ENCODE assay signal across 20 cellular contexts in the genomic region with DNA sequence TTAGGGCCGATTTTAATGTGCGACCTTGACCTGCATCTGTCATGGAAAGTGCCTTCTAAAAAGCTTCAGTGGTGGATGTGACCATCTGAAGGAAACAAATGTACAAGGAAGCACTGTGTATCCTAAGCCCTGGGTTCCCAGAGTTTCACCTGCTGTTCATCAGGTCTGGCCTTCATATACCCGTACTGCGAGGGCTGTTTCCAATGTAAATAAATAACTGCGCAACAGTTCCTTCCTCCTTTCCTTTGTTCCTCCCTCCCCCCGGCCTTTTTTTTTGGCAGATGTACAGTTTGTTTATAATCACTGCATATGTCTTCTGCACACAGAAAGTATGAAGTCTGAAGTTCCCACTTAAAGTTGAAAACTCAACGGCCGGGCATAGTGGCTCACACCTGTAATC. TPM values are rescaled to one million over a fixed set of nuclear protein-coding genes. Genes with fewer than 3 reads are reported as not detected.
DNase-seq lines count a peak whose midpoint lies in the region; ATAC-seq and TF ChIP-seq lines count a peak whose summit lies in the region.
"Had no signal": no experiment of that assay in that cellular context is flagged by ENCODE, and none has a peak within 500 bp of the region (broad histone marks: within the 10 kb centered on the region; RNA-seq: fewer than 3 reads in every experiment).

No MANE protein-coding gene starts in this region.

- no peaks in the 10 kb centered on the region for H3K27me3 Mint-ChIP-seq in activated T-helper 2 cell treated with anti-CD3 and anti-CD28 coated beads, Interferon-gamma antibody, Interleukin-2, Interleukin-4, amounts not matched to agents 10 μg/mL and 5 μg/mL and 100 μg/mL, durations not matched to agents 14 hours and 24 hours and 36 hours (ENCODE audit: low read depth)

- H3K4me3 Mint-ChIP-seq in activated T-helper 2 cell treated with anti-CD3 and anti-CD28 coated beads, Interferon-gamma antibody, Interleukin-2, Interleukin-4, amounts not matched to agents 10 μg/mL and 5 μg/mL and 100 μg/mL, durations not matched to agents 14 hours and 24 hours and 36 hours (ENCODE audit: low read depth): no peak overlapping the region
- H3K4me3 Mint-ChIP-seq: immature natural killer cell, neural progenitor cell had no signal

- no peaks in the 10 kb centered on the region for H3K9me3 Mint-ChIP-seq in activated T-helper 2 cell treated with anti-CD3 and anti-CD28 coated beads, Interferon-gamma antibody, Interleukin-2, Interleukin-4, amounts not matched to agents 10 μg/mL and 5 μg/mL and 100 μg/mL, durations not matched to agents 14 hours and 24 hours and 36 hours
- H3K9me3 Mint-ChIP-seq: immature natural killer cell, neural progenitor cell had no signal

- H3K27ac Mint-ChIP-seq in activated T-helper 2 cell treated with anti-CD3 and anti-CD28 coated beads, Interferon-gamma antibody, Interleukin-2, Interleukin-4, amounts not matched to agents 10 μg/mL and 5 μg/mL and 100 μg/mL, durations not matched to agents 14 hours and 24 hours and 36 hours: no peak overlapping the region
- H3K27ac Mint-ChIP-seq: immature natural killer cell, neural progenitor cell had no signal

- DNase-seq in NOMO-1 treated with DMSO at 0.1 percent for 48 hours (lab: John Stamatoyannopoulos, UW; ENCODE audit: unreplicated experiment): peak; percentile 3
- no peak for DNase-seq in NOMO-1 (lab: John Stamatoyannopoulos, UW; ENCODE audit: unreplicated experiment in 2 of 2)
- peak; percentile 42 for DNase-seq in NCI-H2029 treated with DMSO at 0.1 percent for 48 hours (lab: John Stamatoyannopoulos, UW)
- DNase-seq in left colon: peak; percentile 20 to 69
- peak; percentile 76 for DNase-seq in prostate gland (ENCODE audit: low spot score)
- DNase-seq in GM19238 (ENCODE audit: insufficient read length, low spot score): no peak
- no peak for DNase-seq in activated T-helper 2 cell treated with anti-CD3 and anti-CD28 coated beads, Interferon-gamma antibody, Interleukin-2, Interleukin-4, amounts not matched to agents 10 μg/mL and 5 μg/mL and 100 μg/mL, durations not matched to agents 14 hours and 24 hours and 36 hours (ENCODE audit: low spot score)
- no peak for DNase-seq in HUDEP-2 (lab: John Stamatoyannopoulos, UW; ENCODE audit: unreplicated experiment in 76 of 76)
- DNase-seq: activated CD4-positive, alpha-beta T cell treated with anti-CD3 and anti-CD28 coated beads for 48 hours; activated gamma-delta T cell; amniotic stem cell; central memory CD4-positive, alpha-beta T cell; DMS79 treated with DMSO at 0.1 percent for 48 hours; effector memory CD4-positive, alpha-beta T cell; head of caudate nucleus; immature natural killer cell; NCI-H2081; stimulated activated naive CD4-positive, alpha-beta T cell treated with Interleukin-2 at 50 U/mL for 16 hours had no signal

- peaks cover 8% of the 10 kb centered on the region for H3K4me1 ChIP-seq in prostate gland (replicated peaks)
- H3K4me1 ChIP-seq: neural progenitor cell, tibial nerve had no signal

- intact Hi-C loops in left colon (cut with DNase I, micrococcal nuclease): loop anchor here in 1 of 2 donors (10.0 kb wide), 1 partner anchor 108 kb away; a partner anchor contains a TSS
- intact Hi-C loops in prostate gland (cut with DNase I): no loop called here
- intact Hi-C loops in activated T-helper 2 cell treated with anti-CD3 and anti-CD28 coated beads, Interferon-gamma antibody, Interleukin-2, Interleukin-4, amounts not matched to agents 10 μg/mL and 5 μg/mL and 100 μg/mL, durations not matched to agents 14 hours and 24 hours and 36 hours (cut with micrococcal nuclease): no loop called here

- no peak for TF ChIP-seq CTCF in prostate gland (IDR thresholded peaks at IDR 0.05)

- H3K36me3 Mint-ChIP-seq in activated T-helper 2 cell treated with anti-CD3 and anti-CD28 coated beads, Interferon-gamma antibody, Interleukin-2, Interleukin-4, amounts not matched to agents 10 μg/mL and 5 μg/mL and 100 μg/mL, durations not matched to agents 14 hours and 24 hours and 36 hours (ENCODE audit: low read depth): peaks cover 9% of the 10 kb centered on the region
- H3K36me3 Mint-ChIP-seq: neural progenitor cell had no signal

- no peaks in the 10 kb centered on the region for H3K9me3 ChIP-seq in prostate gland
- H3K9me3 ChIP-seq: tibial nerve had no signal

- 41% methylated on average over 8 of the region's 8 CpGs for WGBS in prostate gland

- peak overlapping the region; percentile 80 for H3K27ac ChIP-seq in prostate gland
- H3K27ac ChIP-seq: neural progenitor cell, tibial nerve had no signal

- peaks cover 5% of the 10 kb centered on the region for H3K4me1 Mint-ChIP-seq in activated T-helper 2 cell treated with anti-CD3 and anti-CD28 coated beads, Interferon-gamma antibody, Interleukin-2, Interleukin-4, amounts not matched to agents 10 μg/mL and 5 μg/mL and 100 μg/mL, durations not matched to agents 14 hours and 24 hours and 36 hours (ENCODE audit: low read depth)

- no peaks in the 10 kb centered on the region for H3K27me3 ChIP-seq in prostate gland (replicated peaks; ENCODE audit: insufficient read depth)
- H3K27me3 ChIP-seq: neural progenitor cell, tibial nerve had no signal

- ATAC-seq in left colon: peak; percentile 82

- no peak overlapping the region for H3K4me3 ChIP-seq in prostate gland
- H3K4me3 ChIP-seq: neural progenitor cell, tibial nerve had no signal

- H3K36me3 ChIP-seq in prostate gland: no peaks in the 10 kb centered on the region
- H3K36me3 ChIP-seq: neural progenitor cell had no signal

- no peak for TF ChIP-seq POLR2A in prostate gland (IDR thresholded peaks at IDR 0.05)

RNA-seq across cellular contexts. Expression of a gene that starts 5.2 kb away (rescaled TPM):
- 1 to 10 TPM; 1.0 to 1.5 TPM for total RNA-seq in left colon
- 1 to 10 TPM; 4.3 to 8.3 TPM for total RNA-seq in prostate gland
- 9.8 and 10.7 TPM in 2 replicates for total RNA-seq in activated T-helper 2 cell treated with anti-CD3 and anti-CD28 coated beads, Interferon-gamma antibody, Interleukin-2, Interleukin-4, amounts not matched to agents 10 μg/mL and 5 μg/mL and 100 μg/mL, durations not matched to agents 14 hours and 24 hours and 36 hours

RNA-seq across cellular contexts. Expression of a gene that starts 5.5 kb away (rescaled TPM):
- total RNA-seq in left colon (10 to 100 TPM; 10.8 to 11.4 TPM), prostate gland (10 to 100 TPM; 19.3 to 20.6 TPM)
- 17.3 and 18.0 TPM in 2 replicates for total RNA-seq in activated T-helper 2 cell treated with anti-CD3 and anti-CD28 coated beads, Interferon-gamma antibody, Interleukin-2, Interleukin-4, amounts not matched to agents 10 μg/mL and 5 μg/mL and 100 μg/mL, durations not matched to agents 14 hours and 24 hours and 36 hours

Comparison
In these comparisons a context has a peak if more than half of its experiments do, and no peak if none do; other contexts are left out.
1. DNase-seq: peak in NOMO-1 treated with DMSO at 0.1 percent for 48 hours (single experiment), NCI-H2029 treated with DMSO at 0.1 percent for 48 hours (single experiment), left colon (2 of 2) and prostate gland (single experiment); none in NOMO-1 (0 of 2), GM19238 (single experiment), activated T-helper 2 cell treated with anti-CD3 and anti-CD28 coated beads, Interferon-gamma antibody, Interleukin-2, Interleukin-4, amounts not matched to agents 10 μg/mL and 5 μg/mL and 100 μg/mL, durations not matched to agents 14 hours and 24 hours and 36 hours (single experiment) and HUDEP-2 (0 of 76).